8 cellular contexts compared by ENCODE assay signal in the genomic region with DNA sequence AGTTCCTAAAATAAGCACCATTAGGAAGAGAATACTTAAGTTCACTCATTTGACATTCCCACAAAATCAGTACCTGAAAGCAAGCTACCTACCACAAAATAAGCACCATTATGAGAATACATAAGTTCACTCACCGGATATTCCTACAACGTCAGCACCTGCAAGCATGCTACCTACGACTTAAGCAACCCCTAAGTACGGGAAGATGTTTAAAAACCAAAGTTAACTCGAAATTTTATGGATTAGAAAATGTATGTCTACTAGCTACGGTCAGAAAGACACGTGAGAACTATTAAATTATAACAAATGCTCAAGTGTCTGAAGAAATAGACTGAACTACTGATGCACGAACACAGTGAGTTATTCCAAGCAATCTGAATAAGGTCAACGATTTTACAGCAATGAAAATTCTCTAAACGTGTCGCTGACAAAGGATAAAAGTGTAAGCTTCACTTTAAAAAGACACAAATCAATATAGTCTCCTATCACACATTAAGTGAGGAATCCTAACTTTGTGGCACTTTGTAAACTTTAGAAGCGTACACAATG. TPM values are rescaled to one million over a fixed set of nuclear protein-coding genes. Genes with fewer than 3 reads are reported as not detected.
DNase-seq lines count a peak whose midpoint lies in the region; TF ChIP-seq lines count a peak whose summit lies in the region.

No MANE protein-coding gene starts in this region.

- CTCF ChIA-PET in Caco-2 (lab: Charles Lee) = no interaction called here

- H3K4me3 Mint-ChIP-seq in Caco-2 (ENCODE audit: unreplicated experiment) = peak overlapping the region; percentile 83

- intact Hi-C loops in Caco-2 (cut with micrococcal nuclease; ENCODE audit: unreplicated experiment) = no loop called here

- H3K9ac ChIP-seq in OCI-LY3 (ENCODE audit: low read length) (peak overlapping the region; percentile 79), endocrine pancreas (ENCODE audit: control insufficient read depth, insufficient read depth, low read length) (peak overlapping the region; percentile 91)

- peak overlapping the region; percentile 67 for H3K27ac Mint-ChIP-seq in Caco-2 (ENCODE audit: unreplicated experiment)

- TF ChIP-seq CTCF in Caco-2 (IDR thresholded peaks at IDR 0.05; ENCODE audit: insufficient read depth in 1 of 2, low read depth in 1 of 2, low read length in 1 of 2, severe bottlenecking in 1 of 2, unreplicated experiment in 1 of 2) = no peak
- TF ChIP-seq CTCF in OCI-LY3 (IDR thresholded peaks at IDR 0.05; ENCODE audit: low read depth, low read length) = no peak
- TF ChIP-seq CTCF in neutrophil (IDR thresholded peaks at IDR 0.05) = no peak

- H3K27me3 Mint-ChIP-seq in Caco-2 (ENCODE audit: insufficient read depth, unreplicated experiment) = no peaks in the 10 kb centered on the region

- POLR2A ChIA-PET in Caco-2 (lab: Charles Lee) = interaction anchor here (0.6 kb wide), 1 partner anchor 177 kb away, joined by 8 read pairs; no protein-coding TSS in a partner anchor

- peaks cover 45% of the 10 kb centered on the region for H4K20me1 ChIP-seq in OCI-LY3 (ENCODE audit: insufficient read depth, low read length)

- H3K36me3 Mint-ChIP-seq in Caco-2 (ENCODE audit: insufficient read depth, unreplicated experiment) = peaks cover 36% of the 10 kb centered on the region

- H2AFZ ChIP-seq in OCI-LY3 (ENCODE audit: low read depth, low read length) = no peak overlapping the region

- H3K27ac ChIP-seq in OCI-LY3 (ENCODE audit: low read length) (peak overlapping the region; percentile 60), neutrophil (peak overlapping the region; percentile 87)

- H3K4me3 ChIP-seq in Caco-2 (ENCODE audit: low read depth, low read length) (peak overlapping the region; percentile 91), OCI-LY3 (ENCODE audit: low read length) (peak overlapping the region; percentile 75), endocrine pancreas (ENCODE audit: control insufficient read depth, insufficient read depth, low read length) (peak overlapping the region; percentile 92), neutrophil (ENCODE audit: low read depth in 1 of 2, low read length in 1 of 2) (peak overlapping the region; percentile 69 to 98)

- H3K27me3 ChIP-seq in Caco-2 (replicated peaks; ENCODE audit: control insufficient read depth, insufficient read depth, low read length) (no peaks in the 10 kb centered on the region), OCI-LY3 (ENCODE audit: low read depth, low read length) (no peaks in the 10 kb centered on the region), endocrine pancreas (ENCODE audit: control insufficient read depth, insufficient read depth, low read length) (no peaks in the 10 kb centered on the region), neutrophil (peaks cover 10% of the 10 kb centered on the region)

- BruUV-seq in Caco-2 (replicated peaks; lab: Mats Ljungman, UMichigan) = TSS peak; percentile 29

- H3K4me1 ChIP-seq in Caco-2 (no peaks in the 10 kb centered on the region), OCI-LY3 (ENCODE audit: low read length) (peaks cover 37% of the 10 kb centered on the region), endocrine pancreas (ENCODE audit: control insufficient read depth, insufficient read depth, low read length) (peaks cover 27% of the 10 kb centered on the region), neutrophil (ENCODE audit: control insufficient read depth in 1 of 2, insufficient read depth in 1 of 2, low read depth in 1 of 2, low read length in 1 of 2) (peaks cover 25 to 29% of the 10 kb centered on the region in 2 experiments)

- no peaks in the 10 kb centered on the region for H3K9me3 Mint-ChIP-seq in Caco-2 (ENCODE audit: unreplicated experiment)

- H3K9me3 ChIP-seq in Caco-2 (no peaks in the 10 kb centered on the region), OCI-LY3 (ENCODE audit: insufficient read depth, low read length) (no peaks in the 10 kb centered on the region), endocrine pancreas (ENCODE audit: control insufficient read depth, low read length) (no peaks in the 10 kb centered on the region), neutrophil (no peaks in the 10 kb centered on the region)

- peaks cover 64% of the 10 kb centered on the region for H3K79me2 ChIP-seq in OCI-LY3 (ENCODE audit: low read length)

- DNase-seq in Caco-2 = no peak
- no peak for DNase-seq in NOMO-1 treated with dmso at 0.1 percent for 144 hours (lab: John Stamatoyannopoulos, UW; ENCODE audit: unreplicated experiment)
- no peak for DNase-seq in DMS 273 (lab: John Stamatoyannopoulos, UW; ENCODE audit: unreplicated experiment)
- DNase-seq in SW 1271 (lab: John Stamatoyannopoulos, UW) = no peak
- DNase-seq in MV-4-11 (lab: John Stamatoyannopoulos, UW) = no peak

- peaks cover 22% of the 10 kb centered on the region for H3K4me1 Mint-ChIP-seq in Caco-2 (ENCODE audit: low read depth, unreplicated experiment)

- H3K4me2 ChIP-seq in OCI-LY3 (ENCODE audit: low read length) = peak overlapping the region; percentile 85

- H3K36me3 ChIP-seq in Caco-2 (ENCODE audit: control insufficient read depth, insufficient read depth, low read length) = no peaks in the 10 kb centered on the region
- H3K36me3 ChIP-seq in OCI-LY3 (replicated peaks; ENCODE audit: low read depth, low read length) = peaks cover 4% of the 10 kb centered on the region
- no peaks in the 10 kb centered on the region for H3K36me3 ChIP-seq in endocrine pancreas (ENCODE audit: control insufficient read depth, insufficient read depth, low read length)
- no peaks in the 10 kb centered on the region for H3K36me3 ChIP-seq in neutrophil

RNA-seq across cellular contexts. Expression of a gene that starts 1.5 kb away (rescaled TPM):
- 136 and 141 TPM in 2 replicates for total RNA-seq in Caco-2 (2022)

RNA-seq across cellular contexts. Expression of a gene that starts 27.6 kb away (rescaled TPM):
- total RNA-seq in Caco-2 (2022) = 6.8 and 13.0 TPM in 2 replicates

RNA-seq across cellular contexts. Expression of a gene that starts 50.7 kb away (rescaled TPM):
- total RNA-seq in Caco-2 (2022) = not detected in 2 replicates
